20 cellular contexts compared by ENCODE assay signal in the genomic region with DNA sequence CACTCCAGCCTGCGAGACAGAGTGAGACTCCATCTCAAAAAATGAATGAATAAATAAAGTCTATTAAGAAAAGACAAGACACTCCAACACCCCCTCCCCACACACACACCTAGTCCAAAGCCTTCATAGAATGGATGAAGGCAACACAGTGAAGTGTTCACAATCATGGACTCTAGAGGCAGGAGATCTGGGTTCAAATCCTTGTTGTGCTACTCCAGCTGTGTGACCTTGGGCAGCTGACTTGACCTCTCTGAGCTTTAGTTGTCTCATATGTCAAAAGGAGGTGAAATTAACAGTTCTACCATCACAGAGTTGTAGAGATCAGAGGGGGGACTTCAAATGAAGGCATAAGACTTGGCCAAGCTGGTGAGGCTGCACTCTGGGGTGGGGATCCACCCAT.
DNase-seq lines count a peak whose midpoint lies in the region; ATAC-seq, FAIRE-seq and TF ChIP-seq lines count a peak whose summit lies in the region.
"Had no signal": no experiment of that assay in that cellular context is flagged by ENCODE, and none has a peak within 500 bp of the region (broad histone marks: within the 10 kb centered on the region; RNA-seq: fewer than 3 reads in every experiment).

No MANE protein-coding gene starts in this region.

- H3K4me1 ChIP-seq in A549 (no peaks in the 10 kb centered on the region), HEK293 (ENCODE audit: control insufficient read depth, insufficient read depth, low read length) (no peaks in the 10 kb centered on the region; the same call in 1 of the 2 replicates), K562 (replicated peaks in 1 of 2; ENCODE audit: control insufficient read depth in 2 of 2, insufficient read depth in 2 of 2, low read length in 2 of 2) (peaks cover 0 to 9% of the 10 kb centered on the region in 2 experiments; a peak in 2 of 5 replicates)
- H3K4me1 ChIP-seq: Caco-2 had no signal

- no peaks in the 10 kb centered on the region for H3K79me2 ChIP-seq in K562 (ENCODE audit: control insufficient read depth, insufficient read depth, low read length)

- no peak overlapping the region for H3K4me2 ChIP-seq in A549
- H3K4me2 ChIP-seq in K562 (ENCODE audit: insufficient read depth, low read length): no peak overlapping the region
- H3K4me2 ChIP-seq: BLaER1 treated with 17β-estradiol and CSF1 and Interleukin-3, amounts not matched to agents 10 nM and 100 nM had no signal

- POLR2A ChIA-PET in A549 (lab: Yijun Ruan, JAX) (no interaction called here), HEK293 (lab: Yijun Ruan, JAX) (no interaction called here), K562 (lab: Yijun Ruan, JAX) (interaction anchor here (0.6 to 0.7 kb wide), 2 partner anchors 8 to 27 kb away, joined by 4 to 5 read pairs; no protein-coding TSS in a partner anchor)

- H3K36me3 ChIP-seq in HEK293 (ENCODE audit: control insufficient read depth in 2 of 2, insufficient read depth in 1 of 2, low read length in 2 of 2) (no peaks in the 10 kb centered on the region), K562 (ENCODE audit: control insufficient read depth, insufficient read depth, low read length) (no peaks in the 10 kb centered on the region)
- H3K36me3 ChIP-seq: BLaER1 treated with 17β-estradiol and CSF1 and Interleukin-3, amounts not matched to agents 10 nM and 100 nM had no signal

- TF ChIP-seq EP300 in A549 (IDR thresholded peaks at IDR 0.05): no peak
- TF ChIP-seq EP300 in K562 (IDR thresholded peaks at IDR 0.05; ENCODE audit: low read length): no peak

- H3K9me1 ChIP-seq in K562 (ENCODE audit: control insufficient read depth, insufficient read depth, low read length): no peaks in the 10 kb centered on the region

- H4K20me1 ChIP-seq in K562 (replicated peaks; ENCODE audit: control insufficient read depth, insufficient read depth, low read length): no peaks in the 10 kb centered on the region
- H4K20me1 ChIP-seq: BLaER1 treated with 17β-estradiol and CSF1 and Interleukin-3, amounts not matched to agents 10 nM and 100 nM had no signal

- H3K27ac ChIP-seq in A549 (no peak overlapping the region), HEK293 (ENCODE audit: extremely low read depth, low read depth, low read length) (no peak overlapping the region), K562 (ENCODE audit: extremely low read depth, low read depth, low read length) (no peak overlapping the region)
- H3K27ac ChIP-seq: BLaER1 treated with 17β-estradiol and CSF1 and Interleukin-3, amounts not matched to agents 10 nM and 100 nM; C4-2B had no signal

- no peaks in the 10 kb centered on the region for H3K27me3 ChIP-seq in K562 (ENCODE audit: control insufficient read depth in 2 of 2, insufficient read depth in 2 of 2, low read length in 2 of 2)
- H3K27me3 ChIP-seq: BLaER1 treated with 17β-estradiol and CSF1 and Interleukin-3, amounts not matched to agents 10 nM and 100 nM had no signal

- TF ChIP-seq POLR2A in A549 (IDR thresholded peaks at IDR 0.05; ENCODE audit: low read length): no peak
- TF ChIP-seq POLR2A in K562 (conservative IDR thresholded peaks at IDR 0.05): no peak

- CTCF ChIA-PET in A549 (lab: Yijun Ruan, JAX): interaction anchor here (0.8 to 1.2 kb wide), 3 partner anchors 16 to 39 kb away, joined by 3 to 4 read pairs (median 3); no protein-coding TSS in a partner anchor
- CTCF ChIA-PET in HEK293 (lab: Yijun Ruan, JAX): interaction anchor here (0.6 to 0.7 kb wide), 2 partner anchors 22 to 29 kb away, joined by 3 read pairs; no protein-coding TSS in a partner anchor
- CTCF ChIA-PET in K562 (lab: Yijun Ruan, JAX; ENCODE audit: low intra/inter-chr PET ratio): no interaction called here

- 96% methylated on average over 1 of the region's 1 CpG for WGBS in A549 (ENCODE audit: missing lambda C conversion rate)
- WGBS in K562 (ENCODE audit: insufficient coverage, low coverage, missing lambda C conversion rate): 75% methylated on average over 1 of the region's 1 CpG

- BruUV-seq in K562 (replicated peaks; lab: Mats Ljungman, UMichigan): no TSS peak

- H3K9me3 ChIP-seq in A549 (no peaks in the 10 kb centered on the region), HEK293 (ENCODE audit: control insufficient read depth, insufficient read depth, low read depth, low read length) (no peaks in the 10 kb centered on the region), K562 (replicated peaks; ENCODE audit: control insufficient read depth, insufficient read depth, low read depth, low read length) (no peaks in the 10 kb centered on the region)
- H3K9me3 ChIP-seq: BLaER1 treated with 17β-estradiol and CSF1 and Interleukin-3, amounts not matched to agents 10 nM and 100 nM; Caco-2 had no signal

- no peak overlapping the region for H2AFZ ChIP-seq in K562 (ENCODE audit: low read depth, low read length)

- in situ Hi-C loops in K562 (cut with MboI): no loop called here

- no peak for ATAC-seq in A549
- no peak for ATAC-seq in K562
- no peak for ATAC-seq in left lobe of liver
- ATAC-seq in HG03025 (IDR thresholded peaks at IDR 0.05; ENCODE audit: low FRiP score, unreplicated experiment): no peak
- ATAC-seq: CD8-positive, alpha-beta T cell had no signal

- intact Hi-C loops in K562 (cut with micrococcal nuclease): no loop called here

- no peak for TF ChIP-seq CTCF in A549 (IDR thresholded peaks at IDR 0.05)
- no peak for TF ChIP-seq CTCF in HEK293 (tag by site-specific recombination; IDR thresholded peaks at IDR 0.05)
- no peak for TF ChIP-seq CTCF in K562 (IDR thresholded peaks at IDR 0.05 in 2 of 3, conservative IDR thresholded peaks at IDR 0.05 in 1 of 3; ENCODE audit: insufficient read depth in 2 of 3, low read depth in 1 of 3, low read length in 3 of 3)

- H3K4me3 ChIP-seq in A549 (no peak overlapping the region), HEK293 (ENCODE audit: low read depth, low read length) (no peak overlapping the region), K562 (no peak overlapping the region)
- H3K4me3 ChIP-seq: BLaER1 treated with 17β-estradiol and CSF1 and Interleukin-3, amounts not matched to agents 10 nM and 100 nM had no signal

- TF ChIP-seq RAD21 in A549 (conservative IDR thresholded peaks at IDR 0.05 in 1 of 2, IDR thresholded peaks at IDR 0.05 in 1 of 2) (no peak), K562 (CRISPR knock-in tag; conservative IDR thresholded peaks at IDR 0.05 in 1 of 2, IDR thresholded peaks at IDR 0.05 in 1 of 2) (no peak)

- FAIRE-seq in A549 (lab: Jason Lieb, UNC) (no peak), K562 (lab: Jason Lieb, UNC) (no peak)
- FAIRE-seq: A204.1, D721Med, GM12891, GM19239 had no signal

- H3K9ac ChIP-seq in K562 (ENCODE audit: insufficient read depth in 1 of 2, low read depth in 2 of 2, low read length in 2 of 2): no peak overlapping the region
- H3K9ac ChIP-seq: BLaER1 treated with 17β-estradiol and CSF1 and Interleukin-3, amounts not matched to agents 10 nM and 100 nM had no signal

- DNase-seq in A549 (ENCODE audit: low read depth in 1 of 2, low spot score in 1 of 2) (no peak), K562 (ENCODE audit: extremely low read depth in 1 of 4, low spot score in 3 of 4) (no peak), left lobe of liver (ENCODE audit: low spot score) (no peak), HCEC 1CT (no peak)
- DNase-seq: 8988T; AML-193; Caco-2; Calu3; CD4-positive, alpha-beta T cell; CD8-positive, alpha-beta T cell; DMS79 treated with DMSO at 0.1 percent for 48 hours; GF-D8 had no signal

TF ChIP-seq in A549, 52 proteins besides CTCF, POLR2A, EP300 and RAD21:
- TF ChIP-seq ZFP36 (IDR thresholded peaks at IDR 0.05; ENCODE audit: borderline replicate concordance, partially characterized antibody): peak; percentile 35
- no peak for TF ChIP-seq KDM1A (IDR thresholded peaks at IDR 0.05; ENCODE audit: low read depth)
- no peak for TF ChIP-seq EHF (CRISPR knock-in tag; IDR thresholded peaks at IDR 0.05)
- no peak for TF ChIP-seq KDM5A (IDR thresholded peaks at IDR 0.05)
- no peak for TF ChIP-seq NFE2L2 (conservative IDR thresholded peaks at IDR 0.05; ENCODE audit: low read length)
- TF ChIP-seq CHD2 (IDR thresholded peaks at IDR 0.05; ENCODE audit: low read length, partially characterized antibody): no peak
- TF ChIP-seq ZSCAN20 (CRISPR knock-in tag; IDR thresholded peaks at IDR 0.05): no peak
- no peak for TF ChIP-seq FOSL2 (IDR thresholded peaks at IDR 0.05)
- TF ChIP-seq FOSL2 (CRISPR knock-in tag; IDR thresholded peaks at IDR 0.05): no peak

TF ChIP-seq in HEK293, 187 proteins besides CTCF, POLR2A, EP300 and RAD21 (continues in another document):
- TF ChIP-seq ZBTB20 (tag by site-specific recombination; IDR thresholded peaks at IDR 0.05) (no peak), ZNF768 (tag by site-specific recombination; IDR thresholded peaks at IDR 0.05) (peak; percentile 85), ZNF549 (tag by site-specific recombination; IDR thresholded peaks at IDR 0.05) (no peak), MEIS1 (CRISPR knock-in tag; IDR thresholded peaks at IDR 0.05; ENCODE audit: borderline replicate concordance) (no peak), ZNF223 (tag by site-specific recombination; IDR thresholded peaks at IDR 0.05) (no peak), BCL11A (tag by site-specific recombination; IDR thresholded peaks at IDR 0.05; ENCODE audit: low read depth) (no peak), ZNF184 (tag by site-specific recombination; IDR thresholded peaks at IDR 0.05) (no peak)

TF ChIP-seq in K562, 482 proteins besides CTCF, POLR2A, EP300 and RAD21 (continues in another document):
- TF ChIP-seq CEBPG (CRISPR knock-in tag; IDR thresholded peaks at IDR 0.05): no peak
- TF ChIP-seq CEBPG (tag; conservative IDR thresholded peaks at IDR 0.05 in 1 of 2, IDR thresholded peaks at IDR 0.05 in 1 of 2): no peak
- no peak for TF ChIP-seq ZBTB12 (CRISPR knock-in tag; IDR thresholded peaks at IDR 0.05)
- peak; percentile 96 for TF ChIP-seq RBM25 (IDR thresholded peaks at IDR 0.05; ENCODE audit: low read depth, low read length, severe bottlenecking)
- no peak for TF ChIP-seq ZNF174 (CRISPR knock-in tag; IDR thresholded peaks at IDR 0.05)
- TF ChIP-seq ZFP36 (IDR thresholded peaks at IDR 0.05; ENCODE audit: low read depth, low read length, partially characterized antibody): peak; percentile 84
- TF ChIP-seq RCOR1 (IDR thresholded peaks at IDR 0.05; ENCODE audit: borderline replicate concordance in 1 of 2, low read depth in 2 of 2, low read length in 2 of 2): 0 out of 4 replicates have a peak, but pooled peaks of 1 of the 2 experiments have one; percentile 24
- peak; percentile 50; the same call in 1 of the 2 replicates for TF ChIP-seq HDAC2 (IDR thresholded peaks at IDR 0.05)
